In the genomic region with DNA sequence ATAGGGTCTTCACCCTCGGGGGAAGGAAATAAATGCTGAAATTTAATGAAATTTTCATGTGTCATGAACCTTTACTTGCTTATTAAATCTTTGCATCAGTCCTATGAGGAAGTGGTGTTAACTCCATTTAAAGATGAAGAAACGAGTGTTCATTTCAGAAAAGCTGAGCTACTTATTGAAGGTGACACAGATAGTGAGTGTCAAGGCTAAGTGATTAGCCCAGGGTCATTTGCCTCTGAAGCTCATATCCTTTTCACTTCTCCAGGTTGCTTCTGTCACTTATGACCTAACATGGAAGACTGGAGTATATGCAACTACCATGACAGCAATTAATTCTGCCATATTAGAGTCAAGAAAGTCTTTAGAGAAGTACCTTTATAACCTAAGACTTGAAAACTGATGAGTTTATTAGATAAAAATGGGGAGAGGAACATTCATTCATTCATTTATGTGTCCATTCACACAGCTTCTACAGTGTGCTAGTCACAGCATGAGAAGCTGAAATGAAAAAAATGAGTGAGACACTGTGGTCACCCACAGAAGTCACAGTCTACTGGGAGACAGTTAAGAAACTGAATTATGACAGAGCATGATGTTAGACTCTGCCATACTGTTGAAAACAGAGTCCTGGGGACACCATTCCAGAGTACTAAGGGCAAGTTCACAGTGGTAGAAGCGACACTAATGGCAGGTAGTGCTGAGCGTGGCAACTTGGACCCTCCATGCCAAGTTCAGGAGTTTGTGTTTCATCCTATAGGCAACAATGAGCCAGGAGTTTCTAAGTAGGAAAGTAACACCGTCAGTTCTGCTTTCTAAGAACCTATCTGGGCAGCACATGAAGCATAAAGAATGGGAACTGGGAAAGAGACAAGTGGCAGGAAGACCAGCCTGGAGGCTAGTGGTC, we compare ENCODE assay signal across 12 cellular contexts. TPM values are rescaled to one million over a fixed set of nuclear protein-coding genes. Genes with fewer than 3 reads are reported as not detected.
A peak's percentile ranks its signal among the peaks of the same experiment; 100 is the strongest.
DNase-seq lines count a peak whose midpoint lies in the region; ATAC-seq and TF ChIP-seq lines count a peak whose summit lies in the region.
"Had no signal": no experiment of that assay in that cellular context is flagged by ENCODE, and none has a peak within 500 bp of the region (broad histone marks: within the 10 kb centered on the region; RNA-seq: fewer than 3 reads in every experiment).

No MANE protein-coding gene starts in this region.

- no peak overlapping the region for H3K27ac ChIP-seq in naive thymus-derived CD4-positive, alpha-beta T cell (ENCODE audit: low read depth, low read length)
- H3K27ac ChIP-seq in transverse colon = no peak overlapping the region
- H3K27ac ChIP-seq: foreskin keratinocyte, stomach, WERI-Rb-1 had no signal

- DNase-seq in naive thymus-derived CD4-positive, alpha-beta T cell = no peak
- DNase-seq in KBM-7 (no peak), nephron progenitor cell (no peak), transverse colon (no peak)
- DNase-seq: foreskin keratinocyte; mesenchymal stem cell; NK-92 treated with Interleukin-12 subunit alpha and Interleukin-12 subunit beta, amount 100 ng/mL, for 24 hours; stomach; WERI-Rb-1 had no signal

- TF ChIP-seq POLR2A in transverse colon (IDR thresholded peaks at IDR 0.05) = no peak

- H3K27ac Mint-ChIP-seq in naive thymus-derived CD4-positive, alpha-beta T cell = peak overlapping the region in 3 of 9 donors; percentile 4 to 43 (median 39)
- H3K27ac Mint-ChIP-seq in nephron progenitor cell = no peak overlapping the region

- peaks cover 10 to 37% (median 17%) of the 10 kb centered on the region in 7 donors for H3K4me1 Mint-ChIP-seq in naive thymus-derived CD4-positive, alpha-beta T cell
- no peaks in the 10 kb centered on the region for H3K4me1 Mint-ChIP-seq in nephron progenitor cell

- ATAC-seq in GM18870 (IDR thresholded peaks at IDR 0.05; ENCODE audit: unreplicated experiment) (peak; percentile 97), GM21515 (IDR thresholded peaks at IDR 0.05; ENCODE audit: unreplicated experiment) (peak; percentile 98), HG03139 (IDR thresholded peaks at IDR 0.05; ENCODE audit: unreplicated experiment) (peak; percentile 93)
- ATAC-seq in naive thymus-derived CD4-positive, alpha-beta T cell = peak; percentile 40
- ATAC-seq: foreskin keratinocyte had no signal

- no peak for TF ChIP-seq EP300 in transverse colon (IDR thresholded peaks at IDR 0.05; ENCODE audit: low read depth)

- H3K9me3 Mint-ChIP-seq in naive thymus-derived CD4-positive, alpha-beta T cell = peaks cover 0 to 5% (median 0%) of the 10 kb centered on the region in 11 donors
- H3K9me3 Mint-ChIP-seq in nephron progenitor cell = no peaks in the 10 kb centered on the region

- no peaks in the 10 kb centered on the region for H3K27me3 Mint-ChIP-seq in naive thymus-derived CD4-positive, alpha-beta T cell
- no peaks in the 10 kb centered on the region for H3K27me3 Mint-ChIP-seq in nephron progenitor cell (ENCODE audit: low read depth, poor library complexity)

- WGBS in transverse colon (ENCODE audit: low coverage in 1 of 2), 2 donors = 80 to 84% methylated on average over 3 to 5 of the region's 5 CpGs

- in situ Hi-C loops in KBM-7 (cut with MboI; ENCODE audit: low pct_unique_long_range_greater_than_20kb, low sequenced_read_pairs) (no loop called here), transverse colon (cut with MboI; ENCODE audit: low pct_ligation_motif_present in 1 of 4, low pct_unique_long_range_greater_than_20kb in 1 of 4, low sequenced_read_pairs in 3 of 4) (no loop called here)

- POLR2A ChIA-PET in naive thymus-derived CD4-positive, alpha-beta T cell (lab: Charles Lee) = no interaction called here

- TF ChIP-seq CTCF in nephron progenitor cell (IDR thresholded peaks at IDR 0.05) = no peak
- no peak for TF ChIP-seq CTCF in transverse colon (IDR thresholded peaks at IDR 0.05)

- H3K4me3 Mint-ChIP-seq in naive thymus-derived CD4-positive, alpha-beta T cell = no peak overlapping the region
- H3K4me3 Mint-ChIP-seq in nephron progenitor cell = no peak overlapping the region

- H3K36me3 Mint-ChIP-seq in naive thymus-derived CD4-positive, alpha-beta T cell = peaks cover 0 to 31% (median 28%) of the 10 kb centered on the region in 5 donors
- H3K36me3 Mint-ChIP-seq in nephron progenitor cell (ENCODE audit: low read depth) = no peaks in the 10 kb centered on the region

- no peaks in the 10 kb centered on the region for H3K4me1 ChIP-seq in naive thymus-derived CD4-positive, alpha-beta T cell (ENCODE audit: control insufficient read depth in 2 of 2, insufficient read depth in 2 of 2, low read length in 2 of 2)
- H3K4me1 ChIP-seq in transverse colon = no peaks in the 10 kb centered on the region

- no peaks in the 10 kb centered on the region for H3K27me3 ChIP-seq in naive thymus-derived CD4-positive, alpha-beta T cell (ENCODE audit: control insufficient read depth in 2 of 2, insufficient read depth in 2 of 2, low read length in 2 of 2)
- H3K27me3 ChIP-seq in transverse colon = no peaks in the 10 kb centered on the region
- H3K27me3 ChIP-seq: foreskin keratinocyte, stomach had no signal

- no peaks in the 10 kb centered on the region for H3K36me3 ChIP-seq in naive thymus-derived CD4-positive, alpha-beta T cell (ENCODE audit: control insufficient read depth in 2 of 3, insufficient read depth in 3 of 3, low read length in 3 of 3)
- peaks cover 0 to 5% (median 0%) of the 10 kb centered on the region in 4 donors for H3K36me3 ChIP-seq in transverse colon
- H3K36me3 ChIP-seq: WERI-Rb-1 had no signal

- intact Hi-C loops in naive thymus-derived CD4-positive, alpha-beta T cell (cut with micrococcal nuclease) = no loop called here
- intact Hi-C loops in transverse colon (cut with DNase I; ENCODE audit: low total_unique reads) = no loop called here

- no peaks in the 10 kb centered on the region for H3K9me3 ChIP-seq in naive thymus-derived CD4-positive, alpha-beta T cell (ENCODE audit: control insufficient read depth in 2 of 3, low read length in 3 of 3)
- H3K9me3 ChIP-seq in transverse colon = no peaks in the 10 kb centered on the region
- H3K9me3 ChIP-seq: stomach had no signal

- CTCF ChIA-PET in naive thymus-derived CD4-positive, alpha-beta T cell (lab: Charles Lee) = no interaction called here

- H3K4me3 ChIP-seq in naive thymus-derived CD4-positive, alpha-beta T cell (ENCODE audit: low read length) = no peak overlapping the region
- no peak overlapping the region for H3K4me3 ChIP-seq in transverse colon
- H3K4me3 ChIP-seq: stomach had no signal

RNA-seq across cellular contexts. Expression of gene ALPK1, which starts 21.3 kb away (rescaled TPM):
- total RNA-seq in naive thymus-derived CD4-positive, alpha-beta T cell = 10 to 100 TPM; 15.5 to 35.0 (median 19.8) TPM
- polyA plus RNA-seq in naive thymus-derived CD4-positive, alpha-beta T cell = 1 to 10 TPM; 5.0 to 5.7 TPM
- 10 to 100 TPM; 15.5 to 45.1 (median 27.4) TPM for total RNA-seq in transverse colon

RNA-seq across cellular contexts. Expression of gene TIFA, which starts 32.8 kb away (rescaled TPM):
- total RNA-seq in naive thymus-derived CD4-positive, alpha-beta T cell = 10 to 100 TPM in 4 of 5 experiments, 1 to 10 TPM in 1; 8.7 to 38.8 (median 12.3) TPM
- polyA plus RNA-seq in naive thymus-derived CD4-positive, alpha-beta T cell = 10 to 100 TPM; 11.5 to 19.9 TPM
- 1 to 10 TPM in 2 of 4 donors, under 1 TPM in 2; 0.37 to 5.9 (median 1.0) TPM for total RNA-seq in transverse colon

Comparison
In these comparisons a context has a peak if more than half of its experiments do, and no peak if none do; other contexts are left out.
1. ATAC-seq: peak in every context shown above with its lines; median percentile 98 in GM21515; 97 in GM18870; 93 in HG03139; 40 in naive thymus-derived CD4-positive, alpha-beta T cell.